Comparison of ENCODE assay signal across 9 cellular contexts in genomic region chr1:51433269-51433971, GRCh38.
A peak's percentile ranks its signal among the peaks of the same experiment; 100 is the strongest.
DNase-seq lines count a peak whose midpoint lies in the region; ATAC-seq and TF ChIP-seq lines count a peak whose summit lies in the region.
"Had no signal": no experiment of that assay in that cellular context is flagged by ENCODE, and none has a peak within 500 bp of the region (broad histone marks: within the 10 kb centered on the region; RNA-seq: fewer than 3 reads in every experiment).

No MANE protein-coding gene starts in this region.

- peak overlapping the region; percentile 45 for H3K27ac Mint-ChIP-seq in activated CD4-positive, alpha-beta T cell treated with anti-CD3 and anti-CD28 coated beads for 36 hours
- peak overlapping the region; percentile 4 for H3K27ac Mint-ChIP-seq in T-helper 1 cell treated with Interleukin-12 subunit alpha and Interleukin-12 subunit beta and Interleukin-4 antibody, amounts not matched to agents 30 μg/mL and 1 μg/mL, for 36 hours

- CTCF ChIA-PET in activated CD4-positive, alpha-beta T cell treated with anti-CD3 and anti-CD28 coated beads for 36 hours (lab: Charles Lee) = interaction anchor here (0.8 to 1.2 kb wide), 3 partner anchors 12 to 26 kb away, joined by 3 to 5 read pairs (median 4); no protein-coding TSS in a partner anchor

- no peak for TF ChIP-seq POLR2A in heart left ventricle (IDR thresholded peaks at IDR 0.05)

- no peak for DNase-seq in activated CD4-positive, alpha-beta T cell treated with anti-CD3 and anti-CD28 coated beads for 36 hours
- no peak for DNase-seq in activated CD4-positive, alpha-beta T cell treated with anti-CD3 and anti-CD28 coated beads for 48 hours
- DNase-seq in heart left ventricle (no peak), substantia nigra (lab: John Stamatoyannopoulos, UW) (no peak)
- no peak for DNase-seq in stimulated activated CD4-positive, alpha-beta T cell treated with anti-CD3 and anti-CD28 coated beads, Interleukin-4, amount 100 ng/mL, for 1 hour
- DNase-seq: GOT3 had no signal

- H3K9me3 Mint-ChIP-seq in activated CD4-positive, alpha-beta T cell treated with anti-CD3 and anti-CD28 coated beads for 36 hours (ENCODE audit: low read depth) = no peaks in the 10 kb centered on the region
- no peaks in the 10 kb centered on the region for H3K9me3 Mint-ChIP-seq in T-helper 1 cell treated with Interleukin-12 subunit alpha and Interleukin-12 subunit beta and Interleukin-4 antibody, amounts not matched to agents 30 μg/mL and 1 μg/mL, for 36 hours

- no peaks in the 10 kb centered on the region for H3K27me3 ChIP-seq in heart left ventricle

- POLR2A ChIA-PET in activated CD4-positive, alpha-beta T cell treated with anti-CD3 and anti-CD28 coated beads for 36 hours (lab: Charles Lee) = no interaction called here

- intact Hi-C loops in activated CD4-positive, alpha-beta T cell treated with anti-CD3 and anti-CD28 coated beads for 36 hours (cut with DNase I, micrococcal nuclease) = loop anchor here in 1 of 2 experiments (5.0 kb wide), 1 partner anchor 84 kb away; the partner anchor contains the start of gene EPS15
- intact Hi-C loops in heart left ventricle (cut with DNase I) = no loop called here

- peaks cover 0 to 50% (median 10%) of the 10 kb centered on the region in 12 donors for H3K4me1 ChIP-seq in heart left ventricle

- no peak overlapping the region for H3K4me3 ChIP-seq in heart left ventricle

- 70 to 77% (median 75%) methylated on average over 4 of the region's 4 CpGs for WGBS in heart left ventricle, 4 donors

- no peaks in the 10 kb centered on the region for H3K27me3 Mint-ChIP-seq in activated CD4-positive, alpha-beta T cell treated with anti-CD3 and anti-CD28 coated beads for 36 hours
- H3K27me3 Mint-ChIP-seq in T-helper 1 cell treated with Interleukin-12 subunit alpha and Interleukin-12 subunit beta and Interleukin-4 antibody, amounts not matched to agents 30 μg/mL and 1 μg/mL, for 36 hours (ENCODE audit: low read depth) = no peaks in the 10 kb centered on the region

- H3K36me3 ChIP-seq in heart left ventricle = peaks cover 0 to 92% (median 56%) of the 10 kb centered on the region in 9 donors

- H3K36me3 Mint-ChIP-seq in activated CD4-positive, alpha-beta T cell treated with anti-CD3 and anti-CD28 coated beads for 36 hours (ENCODE audit: low read depth) = peaks cover 25% of the 10 kb centered on the region
- H3K36me3 Mint-ChIP-seq in T-helper 1 cell treated with Interleukin-12 subunit alpha and Interleukin-12 subunit beta and Interleukin-4 antibody, amounts not matched to agents 30 μg/mL and 1 μg/mL, for 36 hours (ENCODE audit: low read depth) = peaks cover 24% of the 10 kb centered on the region

- H3K27ac ChIP-seq in heart left ventricle (peak overlapping the region in 9 of 12 donors; percentile 3 to 79 (median 17)), substantia nigra (ENCODE audit: low read depth, low read length, poor library complexity, severe bottlenecking) (peak overlapping the region; percentile 14)

- H3K4me3 Mint-ChIP-seq in activated CD4-positive, alpha-beta T cell treated with anti-CD3 and anti-CD28 coated beads for 36 hours = no peak overlapping the region
- no peak overlapping the region for H3K4me3 Mint-ChIP-seq in T-helper 1 cell treated with Interleukin-12 subunit alpha and Interleukin-12 subunit beta and Interleukin-4 antibody, amounts not matched to agents 30 μg/mL and 1 μg/mL, for 36 hours

- no peak for ATAC-seq in activated CD4-positive, alpha-beta T cell treated with anti-CD3 and anti-CD28 coated beads for 36 hours
- ATAC-seq in heart left ventricle (peak; percentile 53 to 76 (median 70)), HG02852 (IDR thresholded peaks at IDR 0.05; ENCODE audit: unreplicated experiment) (no peak), HG02642 (IDR thresholded peaks at IDR 0.05; ENCODE audit: poor library complexity, unreplicated experiment) (no peak)

- H3K4me1 Mint-ChIP-seq in activated CD4-positive, alpha-beta T cell treated with anti-CD3 and anti-CD28 coated beads for 36 hours = peaks cover 24% of the 10 kb centered on the region
- peaks cover 20% of the 10 kb centered on the region for H3K4me1 Mint-ChIP-seq in T-helper 1 cell treated with Interleukin-12 subunit alpha and Interleukin-12 subunit beta and Interleukin-4 antibody, amounts not matched to agents 30 μg/mL and 1 μg/mL, for 36 hours (ENCODE audit: low read depth)

- peaks cover 0 to 1% (median 0%) of the 10 kb centered on the region in 12 donors for H3K9me3 ChIP-seq in heart left ventricle

- no peak for TF ChIP-seq CTCF in heart left ventricle (IDR thresholded peaks at IDR 0.05)

Comparison
In these comparisons a context has a peak if more than half of its experiments do, and no peak if none do; other contexts are left out.
1. ATAC-seq: peak in heart left ventricle (4 of 4); none in activated CD4-positive, alpha-beta T cell treated with anti-CD3 and anti-CD28 coated beads for 36 hours (single experiment), HG02852 (single experiment) and HG02642 (single experiment).